8 cellular contexts compared by ENCODE assay signal in the genomic region with DNA sequence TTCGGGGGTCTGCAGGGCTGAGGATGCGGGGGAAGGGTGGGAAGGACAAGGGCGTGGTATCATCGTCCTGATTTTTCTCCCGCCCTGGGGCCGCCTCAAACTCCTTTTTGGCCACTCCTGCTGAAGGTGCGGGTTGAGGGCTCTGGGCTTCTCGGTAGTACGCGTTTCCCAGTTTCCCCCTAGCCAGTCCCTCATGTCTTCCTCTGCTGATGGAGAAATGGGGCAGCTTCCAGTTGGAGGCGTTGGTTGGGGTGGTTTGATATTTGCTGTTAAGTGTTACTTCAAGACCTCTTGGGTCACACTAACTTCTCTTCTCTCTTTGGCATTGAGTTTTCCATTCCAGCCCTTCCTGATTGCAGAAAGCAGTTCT. TPM values are rescaled to one million over a fixed set of nuclear protein-coding genes. Genes with fewer than 3 reads are reported as not detected.
DNase-seq lines count a peak whose midpoint lies in the region; ATAC-seq, FAIRE-seq and TF ChIP-seq lines count a peak whose summit lies in the region.

No MANE protein-coding gene starts in this region.

- POLR2A ChIA-PET in CD8-positive, alpha-beta memory T cell (lab: Charles Lee), result interaction anchor here (1.0 kb wide), 1 partner anchor 235 kb away, joined by 4 read pairs; the partner anchor contains the start of gene PPA2

- no peak for FAIRE-seq in GM19239 (lab: Jason Lieb, UNC)

- H3K4me3 ChIP-seq in CD8-positive, alpha-beta memory T cell (ENCODE audit: low read length), result peak overlapping the region; percentile 96
- H3K4me3 ChIP-seq in duodenal mucosa (ENCODE audit: low read depth in 1 of 2, low read length in 2 of 2), result peak overlapping the region; percentile 92 to 99

- H3K36me3 Mint-ChIP-seq in CD8-positive, alpha-beta memory T cell, result peaks cover 0 to 12% (median 2%) of the 10 kb centered on the region in 3 donors
- H3K36me3 Mint-ChIP-seq in mesothelial cell of epicardium, result peaks cover 9% of the 10 kb centered on the region

- peak overlapping the region; percentile 96 to 98 for H3K9ac ChIP-seq in duodenal mucosa (ENCODE audit: low read depth in 1 of 2, low read length in 2 of 2)

- ATAC-seq in GM18867 (IDR thresholded peaks at IDR 0.05; ENCODE audit: unreplicated experiment) (peak; percentile 31), HG03060 (IDR thresholded peaks at IDR 0.05; ENCODE audit: low read depth, unreplicated experiment) (peak; percentile 5)

- peaks cover 9 to 39% (median 33%) of the 10 kb centered on the region in 3 donors for H3K4me1 Mint-ChIP-seq in CD8-positive, alpha-beta memory T cell
- peaks cover 30% of the 10 kb centered on the region for H3K4me1 Mint-ChIP-seq in mesothelial cell of epicardium

- no peaks in the 10 kb centered on the region for H3K36me3 ChIP-seq in CD8-positive, alpha-beta memory T cell (ENCODE audit: insufficient read depth, low read length)
- H3K36me3 ChIP-seq in duodenal mucosa (ENCODE audit: control insufficient read depth in 1 of 2, insufficient read depth in 2 of 2, low read length in 2 of 2), result no peaks in the 10 kb centered on the region

- no peaks in the 10 kb centered on the region for H3K27me3 Mint-ChIP-seq in CD8-positive, alpha-beta memory T cell
- no peaks in the 10 kb centered on the region for H3K27me3 Mint-ChIP-seq in mesothelial cell of epicardium (ENCODE audit: low read depth)

- H3K4me1 ChIP-seq in CD8-positive, alpha-beta memory T cell (ENCODE audit: insufficient read depth, low read length), result peaks cover 32% of the 10 kb centered on the region
- H3K4me1 ChIP-seq in duodenal mucosa (ENCODE audit: control insufficient read depth in 1 of 2, insufficient read depth in 2 of 2, low read length in 2 of 2), result peaks cover 8 to 18% of the 10 kb centered on the region in 2 donors

- H3K4me3 Mint-ChIP-seq in CD8-positive, alpha-beta memory T cell, result peak overlapping the region; percentile 99 to 100 (median 99)
- H3K4me3 Mint-ChIP-seq in mesothelial cell of epicardium, result peak overlapping the region; percentile 99

- H3K27ac Mint-ChIP-seq in CD8-positive, alpha-beta memory T cell, result peak overlapping the region; percentile 82 to 100 (median 98)
- H3K27ac Mint-ChIP-seq in mesothelial cell of epicardium, result peak overlapping the region; percentile 100

- no peak for TF ChIP-seq CTCF in mesothelial cell of epicardium (IDR thresholded peaks at IDR 0.05; ENCODE audit: unreplicated experiment)

- DNase-seq in CD8-positive, alpha-beta memory T cell, result peak in 3 of 5 donors; percentile 2 to 39 (median 3)
- DNase-seq in RPMI8226 (peak; percentile 14), mesothelial cell of epicardium (ENCODE audit: low spot score in 2 of 2, unreplicated experiment in 2 of 2) (no peak), HuH-7.5 (ENCODE audit: low spot score) (no peak), GM19239 (ENCODE audit: insufficient read length, low spot score) (no peak)

- CTCF ChIA-PET in CD8-positive, alpha-beta memory T cell (lab: Charles Lee), result interaction anchor here (1.6 kb wide), 1 partner anchor 235 kb away, joined by 4 read pairs; the partner anchor contains the start of gene PPA2

- H3K9me3 ChIP-seq in CD8-positive, alpha-beta memory T cell (ENCODE audit: low read length), result no peaks in the 10 kb centered on the region
- no peaks in the 10 kb centered on the region for H3K9me3 ChIP-seq in duodenal mucosa (ENCODE audit: control insufficient read depth in 1 of 2, low read length in 2 of 2)

- H3K27me3 ChIP-seq in CD8-positive, alpha-beta memory T cell (ENCODE audit: insufficient read depth, low read length, poor library complexity, severe bottlenecking), result no peaks in the 10 kb centered on the region
- no peaks in the 10 kb centered on the region for H3K27me3 ChIP-seq in duodenal mucosa (ENCODE audit: control insufficient read depth in 1 of 2, insufficient read depth in 2 of 2, low read length in 2 of 2)

- peak overlapping the region; percentile 84 for H3K27ac ChIP-seq in CD8-positive, alpha-beta memory T cell (ENCODE audit: low read depth, low read length)
- peak overlapping the region; percentile 23 for H3K27ac ChIP-seq in duodenal mucosa (ENCODE audit: low read depth, low read length)

- H3K9me3 Mint-ChIP-seq in CD8-positive, alpha-beta memory T cell, result no peaks in the 10 kb centered on the region
- H3K9me3 Mint-ChIP-seq in mesothelial cell of epicardium, result peaks cover 3% of the 10 kb centered on the region

RNA-seq across cellular contexts. Expression of gene GSTCD, which starts 0.5 kb away (rescaled TPM):
- 10 to 100 TPM; 20.5 to 22.4 TPM for total RNA-seq in CD8-positive, alpha-beta memory T cell
- 3.2 TPM for polyA plus RNA-seq in CD8-positive, alpha-beta memory T cell
- total RNA-seq in mesothelial cell of epicardium, result 20.1 to 20.5 TPM (median 20.3 TPM) in 3 replicates

RNA-seq across cellular contexts. Expression of gene INTS12, which starts 0.6 kb away (rescaled TPM):
- total RNA-seq in CD8-positive, alpha-beta memory T cell, result 10 to 100 TPM; 20.2 to 21.8 TPM
- 27.3 TPM for polyA plus RNA-seq in CD8-positive, alpha-beta memory T cell
- 19.1 to 23.6 TPM (median 22.1 TPM) in 3 replicates for total RNA-seq in mesothelial cell of epicardium

Comparison
In these comparisons a context has a peak if more than half of its experiments do, and no peak if none do; other contexts are left out.
1. DNase-seq: peak in CD8-positive, alpha-beta memory T cell (3 of 5) and RPMI8226 (single experiment); none in mesothelial cell of epicardium (0 of 2), HuH-7.5 (single experiment) and GM19239 (single experiment).